15 cellular contexts compared by ENCODE assay signal in the genomic region with DNA sequence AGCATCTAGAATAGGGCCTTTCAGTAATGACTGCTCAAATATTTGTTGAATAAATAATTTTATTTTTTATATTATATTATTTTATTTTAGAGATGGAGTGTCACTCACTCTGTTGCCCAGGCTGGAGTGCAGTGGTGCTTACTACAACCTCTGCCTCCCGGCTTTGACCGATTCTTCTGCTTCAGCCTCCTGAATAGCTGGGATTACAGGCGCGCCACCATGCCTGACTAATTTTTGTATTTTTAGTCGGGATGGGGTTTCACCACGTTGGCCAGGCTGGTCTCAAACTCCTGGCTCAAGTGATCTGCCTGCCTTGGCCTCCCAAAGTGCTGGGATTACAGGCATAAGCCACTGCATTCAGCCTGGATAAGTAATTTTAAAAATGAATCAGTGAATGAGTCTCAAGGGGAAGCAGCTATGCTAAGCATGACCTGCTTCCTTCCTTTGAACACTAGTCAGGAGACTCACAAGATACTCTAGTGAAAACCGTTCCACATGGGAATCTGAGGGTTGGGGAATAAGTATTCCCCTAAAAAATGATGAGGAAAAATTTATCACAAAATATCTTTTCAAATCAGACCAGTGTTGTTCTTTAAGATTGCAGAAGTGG.
"Had no signal": no experiment of that assay in that cellular context is flagged by ENCODE, and none has a peak within 500 bp of the region (broad histone marks: within the 10 kb centered on the region; RNA-seq: fewer than 3 reads in every experiment).

No MANE protein-coding gene starts in this region.

- ATAC-seq: effector memory CD8-positive, alpha-beta T cell; left lobe of liver had no signal

- H3K27me3 ChIP-seq: adrenal gland, breast epithelium, thyroid gland had no signal

- H3K36me3 ChIP-seq: adrenal gland, breast epithelium, thyroid gland, WERI-Rb-1 had no signal

- H3K4me3 ChIP-seq: adrenal gland, breast epithelium, thyroid gland had no signal

- H3K9me3 ChIP-seq: adrenal gland, breast epithelium, thyroid gland had no signal

- DNase-seq: activated CD4-positive, alpha-beta T cell treated with anti-CD3 and anti-CD28 coated beads, Interleukin-2, amount 50 U/mL, for 4 hours; activated gamma-delta T cell; adrenal gland; effector memory CD8-positive, alpha-beta T cell; hypothalamus; occipital lobe; stimulated activated CD4-positive, alpha-beta T cell treated with anti-CD3 and anti-CD28 coated beads, Interleukin-12 subunit alpha, Interleukin-12 subunit beta, amount 100 ng/mL, for 4 hours; stimulated activated CD4-positive, alpha-beta T cell treated with anti-CD3 and anti-CD28 coated beads, Interleukin-1b, Interleukin-23, amount 100 ng/mL, for 48 hours; stimulated activated CD8-positive, alpha-beta memory T cell treated with anti-CD3 and anti-CD28 coated beads, Interleukin-4, amount 100 ng/mL, for 48 hours; stimulated activated naive CD4-positive, alpha-beta T cell; T-helper 2 cell; WERI-Rb-1 had no signal

- H3K4me1 ChIP-seq: adrenal gland, breast epithelium had no signal

- H3K27ac ChIP-seq: adrenal gland, breast epithelium, thyroid gland had no signal
